ENCODE assay signal across 1 cellular context in genomic region chr6:36733300-36733699, GRCh38.
TF ChIP-seq lines count a peak whose summit lies in the region.

No MANE protein-coding gene starts in this region.

TF ChIP-seq in endothelial cell of umbilical vein, 7 proteins besides CTCF, POLR2A, EP300 and RAD21:
- TF ChIP-seq EZH2 (IDR thresholded peaks at IDR 0.05; ENCODE audit: borderline replicate concordance, low read depth, low read length, severe bottlenecking) (no peak), JUN (IDR thresholded peaks at IDR 0.05; ENCODE audit: borderline replicate concordance, insufficient read depth, insufficient read length, low read depth) (no peak), FOS (IDR thresholded peaks at IDR 0.05; ENCODE audit: borderline replicate concordance, insufficient read depth, low read length) (no peak), POLR2AphosphoS5 (IDR thresholded peaks at IDR 0.05; ENCODE audit: insufficient read depth, low read depth, low read length) (no peak), MYC (IDR thresholded peaks at IDR 0.05; ENCODE audit: low read depth, low read length) (no peak), GATA2 (IDR thresholded peaks at IDR 0.05; ENCODE audit: insufficient read depth, insufficient read length, low read depth, low read length) (no peak)
- TF ChIP-seq, protein P1, sequence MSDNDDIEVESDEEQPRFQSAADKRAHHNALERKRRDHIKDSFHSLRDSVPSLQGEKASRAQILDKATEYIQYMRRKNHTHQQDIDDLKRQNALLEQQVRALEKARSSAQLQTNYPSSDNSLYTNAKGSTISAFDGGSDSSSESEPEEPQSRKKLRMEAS (IDR thresholded peaks at IDR 0.05; ENCODE audit: insufficient read depth, insufficient read length) = no peak
